Comparison of ENCODE assay signal across 14 cellular contexts in genomic region chr6:130908188-130908587, GRCh38.
DNase-seq lines count a peak whose midpoint lies in the region; ATAC-seq and TF ChIP-seq lines count a peak whose summit lies in the region.
"Had no signal": no experiment of that assay in that cellular context is flagged by ENCODE, and none has a peak within 500 bp of the region (broad histone marks: within the 10 kb centered on the region; RNA-seq: fewer than 3 reads in every experiment).

No MANE protein-coding gene starts in this region.

- peaks cover 5% of the 10 kb centered on the region for H3K4me1 Mint-ChIP-seq in stimulated activated effector memory CD8-positive, alpha-beta T cell treated with anti-CD3 and anti-CD28 coated beads, Interleukin-12 subunit alpha, Interleukin-12 subunit beta, amount 100 ng/mL, for 72 hours

- H3K4me3 ChIP-seq in A673 (ENCODE audit: low read depth, low read length, poor library complexity, severe bottlenecking) (no peak overlapping the region), upper lobe of right lung (no peak overlapping the region)
- H3K4me3 ChIP-seq: tibial artery had no signal

- H3K36me3 ChIP-seq in A673 (ENCODE audit: insufficient read depth, low read length, poor library complexity, severe bottlenecking) (no peaks in the 10 kb centered on the region), upper lobe of right lung (no peaks in the 10 kb centered on the region)
- H3K36me3 ChIP-seq: tibial artery had no signal

- H3K27ac Mint-ChIP-seq in stimulated activated effector memory CD8-positive, alpha-beta T cell treated with anti-CD3 and anti-CD28 coated beads, Interleukin-12 subunit alpha, Interleukin-12 subunit beta, amount 100 ng/mL, for 72 hours = no peak overlapping the region
- H3K27ac Mint-ChIP-seq: activated CD8-positive, alpha-beta T cell treated with anti-CD3 and anti-CD28 coated beads, Interleukin-2, amount 10 ng/mL, durations not matched to agents 7 days and 5 days; B cell; naive thymus-derived CD8-positive, alpha-beta T cell had no signal

- H3K9me3 Mint-ChIP-seq in stimulated activated effector memory CD8-positive, alpha-beta T cell treated with anti-CD3 and anti-CD28 coated beads, Interleukin-12 subunit alpha, Interleukin-12 subunit beta, amount 100 ng/mL, for 72 hours = no peaks in the 10 kb centered on the region

- H3K27ac ChIP-seq in A673 (ENCODE audit: low read depth, low read length, poor library complexity, severe bottlenecking) (no peak overlapping the region), upper lobe of right lung (no peak overlapping the region)

- no peaks in the 10 kb centered on the region for H3K36me3 Mint-ChIP-seq in stimulated activated effector memory CD8-positive, alpha-beta T cell treated with anti-CD3 and anti-CD28 coated beads, Interleukin-12 subunit alpha, Interleukin-12 subunit beta, amount 100 ng/mL, for 72 hours

- no peak for DNase-seq in left colon
- no peak for DNase-seq in stimulated activated effector memory CD8-positive, alpha-beta T cell treated with anti-CD3 and anti-CD28 coated beads, Interleukin-12 subunit alpha, Interleukin-12 subunit beta, amount 100 ng/mL, for 72 hours (ENCODE audit: low spot score in 2 of 2)
- no peak for DNase-seq in stimulated activated naive CD4-positive, alpha-beta T cell treated with Interleukin-2 at 50 U/mL for 16 hours (lab: John Stamatoyannopoulos, UW)
- no peak for DNase-seq in A673 (ENCODE audit: low spot score)
- DNase-seq in upper lobe of right lung = no peak
- DNase-seq: activated CD8-positive, alpha-beta T cell treated with anti-CD3 and anti-CD28 coated beads, Interleukin-2, amount 10 ng/mL, durations not matched to agents 7 days and 5 days; activated effector memory CD4-positive, alpha-beta T cell treated with anti-CD3 and anti-CD28 coated beads, Interleukin-2, amount 50 U/mL, for 16 hours; MM.1S; naive thymus-derived CD8-positive, alpha-beta T cell; tibial artery had no signal

- H3K4me1 ChIP-seq in A673 (ENCODE audit: insufficient read depth, low read length, poor library complexity, severe bottlenecking) (no peaks in the 10 kb centered on the region), upper lobe of right lung (no peaks in the 10 kb centered on the region)

- TF ChIP-seq CTCF in A673 (conservative IDR thresholded peaks at IDR 0.05; ENCODE audit: low read depth, low read length) (no peak), upper lobe of right lung (IDR thresholded peaks at IDR 0.05) (no peak)

- no peaks in the 10 kb centered on the region for H3K27me3 ChIP-seq in A673 (replicated peaks; ENCODE audit: insufficient read depth, low read depth, low read length, poor library complexity)
- no peaks in the 10 kb centered on the region for H3K27me3 ChIP-seq in upper lobe of right lung
- H3K27me3 ChIP-seq: tibial artery had no signal

- CTCF ChIA-PET in A673 (lab: Charles Lee) = no interaction called here

- ATAC-seq in GM18870 (IDR thresholded peaks at IDR 0.05; ENCODE audit: unreplicated experiment) (peak; percentile 71), GM21576 (IDR thresholded peaks at IDR 0.05; ENCODE audit: unreplicated experiment) (peak; percentile 41), HG03060 (IDR thresholded peaks at IDR 0.05; ENCODE audit: low read depth, unreplicated experiment) (peak; percentile 56), left colon (peak; percentile 41), upper lobe of right lung (no peak)
- no peak for ATAC-seq in stimulated activated effector memory CD8-positive, alpha-beta T cell treated with anti-CD3 and anti-CD28 coated beads, Interleukin-12 subunit alpha, Interleukin-12 subunit beta, amount 100 ng/mL, for 72 hours
- ATAC-seq: activated CD8-positive, alpha-beta T cell treated with anti-CD3 and anti-CD28 coated beads, Interleukin-2, amount 10 ng/mL, durations not matched to agents 7 days and 5 days; naive thymus-derived CD8-positive, alpha-beta T cell had no signal

- peaks cover 3% of the 10 kb centered on the region for H3K9me3 ChIP-seq in A673 (ENCODE audit: low read depth, low read length, poor library complexity, severe bottlenecking)
- no peaks in the 10 kb centered on the region for H3K9me3 ChIP-seq in upper lobe of right lung
- H3K9me3 ChIP-seq: tibial artery had no signal

- intact Hi-C loops in left colon (cut with DNase I, micrococcal nuclease) (no loop called here), A673 (cut with micrococcal nuclease; ENCODE audit: unreplicated experiment) (no loop called here), upper lobe of right lung (cut with DNase I) (no loop called here)

- no peak overlapping the region for H3K4me3 Mint-ChIP-seq in stimulated activated effector memory CD8-positive, alpha-beta T cell treated with anti-CD3 and anti-CD28 coated beads, Interleukin-12 subunit alpha, Interleukin-12 subunit beta, amount 100 ng/mL, for 72 hours
- H3K4me3 Mint-ChIP-seq: activated CD8-positive, alpha-beta T cell treated with anti-CD3 and anti-CD28 coated beads, Interleukin-2, amount 10 ng/mL, durations not matched to agents 7 days and 5 days; B cell; naive thymus-derived CD8-positive, alpha-beta T cell had no signal

- no TSS peak for BruUV-seq in A673 (replicated peaks; lab: Mats Ljungman, UMichigan)

- POLR2A ChIA-PET in A673 (lab: Charles Lee; ENCODE audit: low non-redundant PET) = no interaction called here

Comparison
In these comparisons a context has a peak if more than half of its experiments do, and no peak if none do; other contexts are left out.
1. ATAC-seq: peak in GM18870 (single experiment), GM21576 (single experiment), HG03060 (single experiment) and left colon (single experiment); none in stimulated activated effector memory CD8-positive, alpha-beta T cell treated with anti-CD3 and anti-CD28 coated beads, Interleukin-12 subunit alpha, Interleukin-12 subunit beta, amount 100 ng/mL, for 72 hours (single experiment) and upper lobe of right lung (single experiment).